In the genomic region with DNA sequence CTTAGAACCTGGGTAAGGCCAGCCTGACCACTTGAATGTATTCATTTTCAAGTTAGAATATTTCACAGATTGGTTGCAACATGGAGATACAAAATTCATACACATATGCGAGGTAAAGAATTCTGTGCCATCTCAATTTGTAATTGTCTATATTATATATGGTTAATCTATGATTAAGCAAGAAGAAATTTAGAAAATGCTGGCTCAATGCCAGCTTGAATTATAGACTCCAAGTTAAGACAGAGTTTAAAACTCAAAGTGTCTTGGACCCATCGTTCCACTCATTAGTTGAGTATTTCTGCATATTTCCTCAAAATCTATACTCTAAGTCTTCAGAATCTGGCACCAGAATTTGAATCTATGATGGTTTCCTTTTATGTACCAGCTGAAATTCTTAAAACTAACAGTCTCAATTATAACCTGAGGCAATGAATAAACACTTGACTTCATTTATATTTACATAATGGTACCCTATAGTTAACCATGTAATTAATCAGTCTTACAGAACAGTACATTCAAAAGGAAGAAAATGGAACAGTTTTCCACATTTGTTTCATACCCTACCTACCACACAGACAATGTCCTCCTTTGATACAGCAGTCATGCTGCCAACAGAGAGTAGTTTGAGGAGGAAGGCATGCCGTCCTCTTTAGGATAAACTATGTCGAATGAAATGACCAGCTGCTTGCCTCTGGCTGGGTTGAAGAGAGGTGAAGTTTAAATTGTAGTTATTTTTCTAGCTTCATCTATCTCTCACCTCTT, we compare ENCODE assay signal across 16 cellular contexts.
"Had no signal": no experiment of that assay in that cellular context is flagged by ENCODE, and none has a peak within 500 bp of the region (broad histone marks: within the 10 kb centered on the region; RNA-seq: fewer than 3 reads in every experiment).

No MANE protein-coding gene starts in this region.

- H3K4me2 ChIP-seq: smooth muscle cell had no signal

- H3K4me3 ChIP-seq: lung, smooth muscle cell, vagina had no signal

- H3K36me3 ChIP-seq: brain microvascular endothelial cell, neutrophil, vagina had no signal

- H3K27me3 ChIP-seq: brain microvascular endothelial cell, vagina had no signal

- ATAC-seq: effector memory CD8-positive, alpha-beta T cell; naive thymus-derived CD4-positive, alpha-beta T cell; right cardiac atrium had no signal

- DNase-seq: activated CD4-positive, alpha-beta T cell treated with anti-CD3 and anti-CD28 coated beads for 1 hour; activated CD4-positive, alpha-beta T cell treated with anti-CD3 and anti-CD28 coated beads, Interleukin-2, amount 50 U/mL, for 48 hours; activated gamma-delta T cell; activated naive CD8-positive, alpha-beta T cell treated with anti-CD3 and anti-CD28 coated beads for 36 hours; activated T-cell treated with anti-CD3 and anti-CD28 coated beads, Interleukin-2, amount 50 U/mL, for 48 hours; brain microvascular endothelial cell; cerebellar nuclear complex; effector memory CD8-positive, alpha-beta T cell; hypothalamus; naive thymus-derived CD4-positive, alpha-beta T cell; posterior cingulate gyrus; right cardiac atrium had no signal

- H3K27ac ChIP-seq: brain microvascular endothelial cell, neutrophil, vagina had no signal

- H3K9me3 ChIP-seq: neutrophil, vagina had no signal
